In the genomic region with DNA sequence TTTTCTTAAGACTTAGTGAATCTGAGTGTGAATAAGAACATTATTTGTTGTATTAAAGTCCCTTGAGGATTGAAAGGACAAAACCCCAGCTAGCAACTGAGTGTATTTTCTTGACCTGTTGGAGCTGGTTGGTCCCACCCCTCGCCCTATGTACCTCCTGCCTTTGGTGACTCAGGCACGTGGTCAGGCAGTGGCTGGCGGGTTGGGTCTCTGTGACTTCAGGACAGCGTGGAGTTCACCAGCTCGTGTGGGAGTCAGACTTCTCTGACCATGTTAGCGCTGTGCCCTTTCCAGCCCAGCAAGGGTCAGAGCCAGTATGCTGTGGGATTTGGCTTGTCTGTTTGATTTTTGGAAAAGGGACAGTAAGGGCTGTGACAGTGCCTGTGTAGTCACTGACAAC, we compare ENCODE assay signal across 11 cellular contexts.
DNase-seq lines count a peak whose midpoint lies in the region; ATAC-seq lines count a peak whose summit lies in the region.
"Had no signal": no experiment of that assay in that cellular context is flagged by ENCODE, and none has a peak within 500 bp of the region (broad histone marks: within the 10 kb centered on the region; RNA-seq: fewer than 3 reads in every experiment).

No MANE protein-coding gene starts in this region.

- intact Hi-C loops in right cardiac atrium (cut with DNase I) = no loop called here

- ATAC-seq in activated T-helper 17 cell treated with anti-CD3 and anti-CD28 coated beads, Interleukin-2, amount 50 U/mL, for 72 hours (replicated peaks) = peak; percentile 86
- ATAC-seq in right cardiac atrium (peak; percentile 55 to 72), HG03520 (IDR thresholded peaks at IDR 0.05; ENCODE audit: unreplicated experiment) (no peak)
- peak; percentile 98 for ATAC-seq in stimulated activated naive CD8-positive, alpha-beta T cell treated with anti-CD3 and anti-CD28 coated beads, Interleukin-15, Interleukin-2, amounts not matched to agents 100 U/mL and 50 U/mL, for 24 hours

- H3K27me3 Mint-ChIP-seq in activated T-helper 17 cell treated with anti-CD3 and anti-CD28 coated beads, Interleukin-2, amount 50 U/mL, for 72 hours = no peaks in the 10 kb centered on the region
- H3K27me3 Mint-ChIP-seq: stimulated activated naive CD8-positive, alpha-beta T cell treated with anti-CD3 and anti-CD28 coated beads, Interleukin-15, Interleukin-2, amounts not matched to agents 100 ng/mL and 50 ng/mL, for 24 hours had no signal

- peak; percentile 62 for DNase-seq in HT1080 (ENCODE audit: low read depth)
- DNase-seq in right cardiac atrium = peak in 2 of 3 donors; percentile 62 to 78
- peak; percentile 60 for DNase-seq in stimulated activated naive CD8-positive, alpha-beta T cell treated with anti-CD3 and anti-CD28 coated beads, Interleukin-15, Interleukin-2, amounts not matched to agents 100 U/mL and 50 U/mL, for 24 hours
- no peak for DNase-seq in NAMALWA (ENCODE audit: low spot score)
- DNase-seq in NCI-H187 treated with DMSO at 0.1 percent for 48 hours (lab: John Stamatoyannopoulos, UW) = no peak
- no peak for DNase-seq in SHP77 (lab: John Stamatoyannopoulos, UW)
- DNase-seq: activated naive CD4-positive, alpha-beta T cell treated with Interleukin-2 at 50 U/mL for 16 hours; T-helper 9 cell had no signal

- no peaks in the 10 kb centered on the region for H3K9me3 Mint-ChIP-seq in activated T-helper 17 cell treated with anti-CD3 and anti-CD28 coated beads, Interleukin-2, amount 50 U/mL, for 72 hours
- H3K9me3 Mint-ChIP-seq: stimulated activated naive CD8-positive, alpha-beta T cell treated with anti-CD3 and anti-CD28 coated beads, Interleukin-15, Interleukin-2, amounts not matched to agents 100 ng/mL and 50 ng/mL, for 24 hours had no signal

- H3K27me3 ChIP-seq in right cardiac atrium (ENCODE audit: control insufficient read depth, insufficient read depth) = no peaks in the 10 kb centered on the region

- H3K4me1 ChIP-seq in right cardiac atrium (ENCODE audit: control insufficient read depth, insufficient read depth, low read length) = peaks cover 19% of the 10 kb centered on the region

- peaks cover 4% of the 10 kb centered on the region for H3K4me1 Mint-ChIP-seq in activated T-helper 17 cell treated with anti-CD3 and anti-CD28 coated beads, Interleukin-2, amount 50 U/mL, for 72 hours

- peak overlapping the region; percentile 68 for H3K27ac ChIP-seq in right cardiac atrium (ENCODE audit: low read length)

- no peak overlapping the region for H3K4me3 ChIP-seq in right cardiac atrium (ENCODE audit: low read length)

- peaks cover 89% of the 10 kb centered on the region for H3K36me3 Mint-ChIP-seq in activated T-helper 17 cell treated with anti-CD3 and anti-CD28 coated beads, Interleukin-2, amount 50 U/mL, for 72 hours (ENCODE audit: low read depth)

- no peak overlapping the region for H3K4me3 Mint-ChIP-seq in activated T-helper 17 cell treated with anti-CD3 and anti-CD28 coated beads, Interleukin-2, amount 50 U/mL, for 72 hours
- H3K4me3 Mint-ChIP-seq: stimulated activated naive CD8-positive, alpha-beta T cell treated with anti-CD3 and anti-CD28 coated beads, Interleukin-15, Interleukin-2, amounts not matched to agents 100 ng/mL and 50 ng/mL, for 24 hours had no signal

- no peak overlapping the region for H3K27ac Mint-ChIP-seq in activated T-helper 17 cell treated with anti-CD3 and anti-CD28 coated beads, Interleukin-2, amount 50 U/mL, for 72 hours

- no peaks in the 10 kb centered on the region for H3K9me3 ChIP-seq in right cardiac atrium (ENCODE audit: control insufficient read depth, low read length)

- WGBS in right cardiac atrium = 53% methylated on average over 6 of the region's 6 CpGs

Comparison
In these comparisons a context has a peak if more than half of its experiments do, and no peak if none do; other contexts are left out.
1. DNase-seq: peak in HT1080 (single experiment), right cardiac atrium (2 of 3) and stimulated activated naive CD8-positive, alpha-beta T cell treated with anti-CD3 and anti-CD28 coated beads, Interleukin-15, Interleukin-2, amounts not matched to agents 100 U/mL and 50 U/mL, for 24 hours (single experiment); none in NAMALWA (single experiment), NCI-H187 treated with DMSO at 0.1 percent for 48 hours (single experiment) and SHP77 (0 of 2).